10 cellular contexts compared by ENCODE assay signal in genomic region chr11:88414385-88414861, GRCh38.
A peak's percentile ranks its signal among the peaks of the same experiment; 100 is the strongest.
DNase-seq lines count a peak whose midpoint lies in the region; ATAC-seq, FAIRE-seq and TF ChIP-seq lines count a peak whose summit lies in the region.
"Had no signal": no experiment of that assay in that cellular context is flagged by ENCODE, and none has a peak within 500 bp of the region (broad histone marks: within the 10 kb centered on the region; RNA-seq: fewer than 3 reads in every experiment).

No MANE protein-coding gene starts in this region.

- peak; percentile 91 for FAIRE-seq in GM12891 (lab: Jason Lieb, UNC)

- H3K9me3 ChIP-seq in thyroid gland, result no peaks in the 10 kb centered on the region

- H3K27me3 ChIP-seq in thyroid gland, result no peaks in the 10 kb centered on the region
- H3K27me3 ChIP-seq: foreskin keratinocyte had no signal

- TF ChIP-seq POLR2A in GM12891 (IDR thresholded peaks at IDR 0.05; ENCODE audit: low read depth, low read length), result no peak
- TF ChIP-seq POLR2A in thyroid gland (IDR thresholded peaks at IDR 0.05), result no peak

- H3K27ac ChIP-seq in thyroid gland, result no peak overlapping the region
- H3K27ac ChIP-seq: foreskin keratinocyte, KMS-11 had no signal

- TF ChIP-seq CTCF in thyroid gland (IDR thresholded peaks at IDR 0.05), result no peak

- intact Hi-C loops in thyroid gland (cut with DNase I), result no loop called here

- DNase-seq in GM12891 (ENCODE audit: insufficient read length, low spot score) (no peak), fibroblast of the conjunctiva (ENCODE audit: low read depth) (peak; percentile 29), thyroid gland (peak; percentile 40 to 41), retina (no peak), HPDE6-E6E7 (ENCODE audit: extremely low spot score) (no peak)

- no peaks in the 10 kb centered on the region for H3K36me3 ChIP-seq in thyroid gland

- H3K4me1 ChIP-seq in thyroid gland, result peaks cover 0 to 6% of the 10 kb centered on the region in 2 donors

- ATAC-seq in HG03060 (IDR thresholded peaks at IDR 0.05; ENCODE audit: low read depth, unreplicated experiment) (peak; percentile 45), SK-N-SH treated with all-trans-retinoic acid at 6 μM for 48 hours (peak; percentile 88), GM21825 (IDR thresholded peaks at IDR 0.05; ENCODE audit: unreplicated experiment) (no peak)
- ATAC-seq: foreskin keratinocyte had no signal

- 21 to 27% methylated on average over 5 of the region's 5 CpGs for WGBS in thyroid gland, 2 donors

- H3K4me3 ChIP-seq in thyroid gland (replicated peaks in 1 of 3), result no peak overlapping the region

TF ChIP-seq in GM12891, 5 proteins besides CTCF, POLR2A, EP300 and RAD21:
- TF ChIP-seq POU2F2 (IDR thresholded peaks at IDR 0.05; ENCODE audit: low read depth, low read length), result no peak
- TF ChIP-seq POLR2AphosphoS5 (IDR thresholded peaks at IDR 0.05; ENCODE audit: low read depth, low read length), result no peak
- peak; percentile 72 for TF ChIP-seq SPI1 (IDR thresholded peaks at IDR 0.05; ENCODE audit: low read depth, low read length)

TF ChIP-seq in SK-N-SH treated with all-trans-retinoic acid at 6 μM for 48 hours, 23 proteins besides CTCF, POLR2A, EP300 and RAD21:
- TF ChIP-seq ISL1 (CRISPR knock-in tag; IDR thresholded peaks at IDR 0.05), result no peak
- TF ChIP-seq CREB5 (CRISPR knock-in tag; IDR thresholded peaks at IDR 0.05; ENCODE audit: low read depth), result no peak
- TF ChIP-seq ARNTL (CRISPR knock-in tag; IDR thresholded peaks at IDR 0.05; ENCODE audit: borderline replicate concordance, low read depth), result no peak
- no peak for TF ChIP-seq ZNF565 (CRISPR knock-in tag; conservative IDR thresholded peaks at IDR 0.05; ENCODE audit: low read depth)
- TF ChIP-seq CSDC2 (CRISPR knock-in tag; IDR thresholded peaks at IDR 0.05), result peak; percentile 47; the same call in 1 of the 2 replicates
- TF ChIP-seq ESRRG (CRISPR knock-in tag; IDR thresholded peaks at IDR 0.05), result no peak
- TF ChIP-seq ZFP30 (CRISPR knock-in tag; IDR thresholded peaks at IDR 0.05), result no peak

Comparison
In these comparisons a context has a peak if more than half of its experiments do, and no peak if none do; other contexts are left out.
1. DNase-seq: peak in fibroblast of the conjunctiva (single experiment) and thyroid gland (2 of 2); none in GM12891 (single experiment), retina (single experiment) and HPDE6-E6E7 (single experiment).